ENCODE assay signal across 13 cellular contexts in the genomic region with DNA sequence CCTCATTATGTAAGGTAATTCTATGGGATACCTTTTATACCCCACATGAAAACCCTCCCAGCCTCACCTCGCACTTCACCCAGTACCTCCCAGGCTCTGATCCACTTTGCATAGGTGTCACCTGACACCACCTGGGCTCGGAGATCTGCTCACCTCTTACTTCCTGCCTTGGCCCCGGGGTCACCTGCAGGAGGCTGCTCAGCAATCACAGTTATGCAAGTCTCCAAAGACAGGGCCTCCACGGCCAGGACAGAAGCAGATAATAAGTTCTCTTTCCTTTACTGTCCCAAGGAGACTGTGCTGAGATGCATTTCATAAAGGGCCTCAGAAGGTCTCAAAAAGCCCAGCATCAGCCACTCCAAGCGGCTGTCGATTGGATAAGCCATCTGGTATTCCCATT.
"Had no signal": no experiment of that assay in that cellular context is flagged by ENCODE, and none has a peak within 500 bp of the region (broad histone marks: within the 10 kb centered on the region; RNA-seq: fewer than 3 reads in every experiment).

No MANE protein-coding gene starts in this region.

- H3K27me3 ChIP-seq: tibial nerve, vagina had no signal

- H3K27ac ChIP-seq: left lung, skin epidermis, tibial nerve, vagina had no signal

- H3K9me3 ChIP-seq: left lung, tibial nerve, vagina had no signal

- H3K4me1 ChIP-seq: left lung, tibial nerve, vagina had no signal

- DNase-seq: activated CD4-positive, alpha-beta T cell treated with anti-CD3 and anti-CD28 coated beads, Interleukin-2, amount 10 ng/mL, durations not matched to agents 7 days and 5 days; activated CD4-positive, CD25-positive, alpha-beta regulatory T cell; activated naive CD4-positive, alpha-beta T cell; effector memory CD4-positive, alpha-beta T cell; foreskin melanocyte; left lung; stimulated activated CD4-positive, alpha-beta T cell treated with anti-CD3 and anti-CD28 coated beads, Interleukin-4, amount 100 ng/mL, for 24 hours; stimulated activated naive CD4-positive, alpha-beta T cell; substantia nigra; T-helper 2 cell had no signal

- H3K36me3 ChIP-seq: left lung, tibial nerve, vagina had no signal

- H3K4me3 ChIP-seq: left lung, skin epidermis, tibial nerve, vagina had no signal
